ENCODE assay signal across 22 cellular contexts in the genomic region with DNA sequence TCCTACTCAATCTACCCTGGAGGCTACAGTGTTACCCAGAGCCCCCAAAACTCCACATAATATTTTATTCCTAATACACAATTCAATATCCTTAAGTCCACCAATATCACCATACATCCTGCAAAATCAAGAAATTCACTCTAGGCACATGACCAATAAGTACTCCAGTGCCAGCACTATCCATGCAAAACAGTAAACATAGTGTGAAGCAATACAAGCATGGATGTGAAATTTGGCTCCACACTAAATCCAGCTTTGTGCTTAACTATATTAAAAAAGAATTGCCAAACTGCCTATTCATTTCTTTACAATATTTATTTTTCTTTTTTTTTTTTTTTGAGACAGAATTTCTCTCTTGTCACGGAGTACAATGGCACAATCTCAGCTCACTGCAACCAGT. TPM values are rescaled to one million over a fixed set of nuclear protein-coding genes. Genes with fewer than 3 reads are reported as not detected.
"Had no signal": no experiment of that assay in that cellular context is flagged by ENCODE, and none has a peak within 500 bp of the region (broad histone marks: within the 10 kb centered on the region; RNA-seq: fewer than 3 reads in every experiment).

No MANE protein-coding gene starts in this region.

- H3K9me3 ChIP-seq: colonic mucosa, gastrocnemius medialis, heart right ventricle, mucosa of descending colon, pancreas, tibial artery, upper lobe of right lung, vagina had no signal

- ATAC-seq: gastrocnemius medialis; heart right ventricle; mucosa of descending colon; naive thymus-derived CD8-positive, alpha-beta T cell; pancreas; right cardiac atrium; stimulated activated naive CD8-positive, alpha-beta T cell treated with anti-CD3 and anti-CD28 coated beads, Interleukin-15, Interleukin-2, amounts not matched to agents 100 U/mL and 50 U/mL, for 24 hours; upper lobe of right lung had no signal

- H3K4me3 ChIP-seq: colonic mucosa, gastrocnemius medialis, heart right ventricle, mucosa of descending colon, neural progenitor cell, pancreas, smooth muscle cell, tibial artery, upper lobe of right lung, vagina had no signal

- H3K27me3 Mint-ChIP-seq: naive thymus-derived CD8-positive, alpha-beta T cell had no signal

- H3K4me3 Mint-ChIP-seq: endodermal cell, neural progenitor cell had no signal

- H3K27me3 ChIP-seq: colonic mucosa, gastrocnemius medialis, pancreas, tibial artery, upper lobe of right lung, vagina had no signal

- H3K27ac Mint-ChIP-seq: endodermal cell, neural progenitor cell, progenitor cell of endocrine pancreas had no signal

- H3K36me3 ChIP-seq: colonic mucosa, neural progenitor cell, vagina had no signal

- H3K27ac ChIP-seq: colonic mucosa, gastrocnemius medialis, heart right ventricle, neural progenitor cell, pancreas, tibial artery, upper lobe of right lung, vagina had no signal

- DNase-seq: colonic mucosa; effector CD4-positive, alpha-beta T cell; endodermal cell; erythroblast; gastrocnemius medialis; heart right ventricle; hypothalamus; kidney glomerular epithelial cell; mammary epithelial cell; mucosa of descending colon; naive thymus-derived CD8-positive, alpha-beta T cell; nucleus accumbens; right cardiac atrium; stimulated activated CD4-positive, alpha-beta T cell treated with anti-CD3 and anti-CD28 coated beads, Interleukin-2, amount 100 ng/mL, for 48 hours; stimulated activated naive CD8-positive, alpha-beta T cell treated with anti-CD3 and anti-CD28 coated beads, Interleukin-15, Interleukin-2, amounts not matched to agents 100 U/mL and 50 U/mL, for 24 hours; tibial artery; upper lobe of right lung had no signal

- H3K9me3 Mint-ChIP-seq: endodermal cell had no signal

RNA-seq across cellular contexts. Expression of a gene that starts 39.2 kb away (rescaled TPM):
- polyA plus RNA-seq: naive thymus-derived CD8-positive, alpha-beta T cell had no signal
